1 cellular context compared by ENCODE assay signal in genomic region chr19:17215125-17215971, GRCh38.
A peak's percentile ranks its signal among the peaks of the same experiment; 100 is the strongest.
TF ChIP-seq lines count a peak whose summit lies in the region.

A gene with protein sequence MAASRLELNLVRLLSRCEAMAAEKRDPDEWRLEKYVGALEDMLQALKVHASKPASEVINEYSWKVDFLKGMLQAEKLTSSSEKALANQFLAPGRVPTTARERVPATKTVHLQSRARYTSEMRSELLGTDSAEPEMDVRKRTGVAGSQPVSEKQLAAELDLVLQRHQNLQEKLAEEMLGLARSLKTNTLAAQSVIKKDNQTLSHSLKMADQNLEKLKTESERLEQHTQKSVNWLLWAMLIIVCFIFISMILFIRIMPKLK (plus strand): TSS chr19:17215357. CDS start chr19:17215406, 49 bp downstream.

TF ChIP-seq in WTC11, 78 proteins besides CTCF, POLR2A, EP300 and RAD21 (continued from another document):
- TF ChIP-seq, protein P1, sequence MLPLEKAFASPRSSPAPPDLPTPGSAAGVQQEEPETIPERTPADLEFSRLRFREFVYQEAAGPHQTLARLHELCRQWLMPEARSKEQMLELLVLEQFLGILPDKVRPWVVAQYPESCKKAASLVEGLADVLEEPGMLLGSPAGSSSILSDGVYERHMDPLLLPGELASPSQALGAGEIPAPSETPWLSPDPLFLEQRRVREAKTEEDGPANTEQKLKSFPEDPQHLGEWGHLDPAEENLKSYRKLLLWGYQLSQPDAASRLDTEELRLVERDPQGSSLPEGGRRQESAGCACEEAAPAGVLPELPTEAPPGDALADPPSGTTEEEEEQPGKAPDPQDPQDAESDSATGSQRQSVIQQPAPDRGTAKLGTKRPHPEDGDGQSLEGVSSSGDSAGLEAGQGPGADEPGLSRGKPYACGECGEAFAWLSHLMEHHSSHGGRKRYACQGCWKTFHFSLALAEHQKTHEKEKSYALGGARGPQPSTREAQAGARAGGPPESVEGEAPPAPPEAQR (CRISPR knock-in tag; IDR thresholded peaks at IDR 0.05), result no peak
- TF ChIP-seq ZNF317 (CRISPR knock-in tag; IDR thresholded peaks at IDR 0.05; ENCODE audit: borderline replicate concordance, low read depth) (no peak), NFATC4 (CRISPR knock-in tag; IDR thresholded peaks at IDR 0.05) (peak; percentile 62; the same call in 1 of the 2 replicates), TP53 (CRISPR knock-in tag; IDR thresholded peaks at IDR 0.05) (no peak), GRHL2 (CRISPR knock-in tag; IDR thresholded peaks at IDR 0.05; ENCODE audit: insufficient replicate concordance, severe bottlenecking) (no peak), ATF1 (CRISPR knock-in tag; IDR thresholded peaks at IDR 0.05) (no peak), HMGA2 (CRISPR knock-in tag; IDR thresholded peaks at IDR 0.05) (no peak), NR2C2 (CRISPR knock-in tag; IDR thresholded peaks at IDR 0.05) (no peak), EMX1 (CRISPR knock-in tag; IDR thresholded peaks at IDR 0.05) (no peak), CREB1 (CRISPR knock-in tag; IDR thresholded peaks at IDR 0.05) (no peak), ZNF121 (CRISPR knock-in tag; IDR thresholded peaks at IDR 0.05) (no peak), ATF2 (CRISPR knock-in tag; IDR thresholded peaks at IDR 0.05; ENCODE audit: borderline replicate concordance, low read depth) (no peak), NR1H2 (CRISPR knock-in tag; IDR thresholded peaks at IDR 0.05) (no peak), FOXK1 (CRISPR knock-in tag; IDR thresholded peaks at IDR 0.05) (peak; percentile 97), ZBTB43 (CRISPR knock-in tag; IDR thresholded peaks at IDR 0.05) (no peak), ERG (CRISPR knock-in tag; IDR thresholded peaks at IDR 0.05) (no peak), PRRX2 (CRISPR knock-in tag; IDR thresholded peaks at IDR 0.05) (no peak)
- TF ChIP-seq, protein P2, sequence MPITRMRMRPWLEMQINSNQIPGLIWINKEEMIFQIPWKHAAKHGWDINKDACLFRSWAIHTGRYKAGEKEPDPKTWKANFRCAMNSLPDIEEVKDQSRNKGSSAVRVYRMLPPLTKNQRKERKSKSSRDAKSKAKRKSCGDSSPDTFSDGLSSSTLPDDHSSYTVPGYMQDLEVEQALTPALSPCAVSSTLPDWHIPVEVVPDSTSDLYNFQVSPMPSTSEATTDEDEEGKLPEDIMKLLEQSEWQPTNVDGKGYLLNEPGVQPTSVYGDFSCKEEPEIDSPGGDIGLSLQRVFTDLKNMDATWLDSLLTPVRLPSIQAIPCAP (CRISPR knock-in tag; IDR thresholded peaks at IDR 0.05), result no peak
- TF ChIP-seq, protein P3, sequence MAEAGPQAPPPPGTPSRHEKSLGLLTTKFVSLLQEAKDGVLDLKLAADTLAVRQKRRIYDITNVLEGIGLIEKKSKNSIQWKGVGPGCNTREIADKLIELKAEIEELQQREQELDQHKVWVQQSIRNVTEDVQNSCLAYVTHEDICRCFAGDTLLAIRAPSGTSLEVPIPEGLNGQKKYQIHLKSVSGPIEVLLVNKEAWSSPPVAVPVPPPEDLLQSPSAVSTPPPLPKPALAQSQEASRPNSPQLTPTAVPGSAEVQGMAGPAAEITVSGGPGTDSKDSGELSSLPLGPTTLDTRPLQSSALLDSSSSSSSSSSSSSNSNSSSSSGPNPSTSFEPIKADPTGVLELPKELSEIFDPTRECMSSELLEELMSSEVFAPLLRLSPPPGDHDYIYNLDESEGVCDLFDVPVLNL (CRISPR knock-in tag; IDR thresholded peaks at IDR 0.05; ENCODE audit: borderline replicate concordance, low read depth), result no peak
- TF ChIP-seq, protein P4, sequence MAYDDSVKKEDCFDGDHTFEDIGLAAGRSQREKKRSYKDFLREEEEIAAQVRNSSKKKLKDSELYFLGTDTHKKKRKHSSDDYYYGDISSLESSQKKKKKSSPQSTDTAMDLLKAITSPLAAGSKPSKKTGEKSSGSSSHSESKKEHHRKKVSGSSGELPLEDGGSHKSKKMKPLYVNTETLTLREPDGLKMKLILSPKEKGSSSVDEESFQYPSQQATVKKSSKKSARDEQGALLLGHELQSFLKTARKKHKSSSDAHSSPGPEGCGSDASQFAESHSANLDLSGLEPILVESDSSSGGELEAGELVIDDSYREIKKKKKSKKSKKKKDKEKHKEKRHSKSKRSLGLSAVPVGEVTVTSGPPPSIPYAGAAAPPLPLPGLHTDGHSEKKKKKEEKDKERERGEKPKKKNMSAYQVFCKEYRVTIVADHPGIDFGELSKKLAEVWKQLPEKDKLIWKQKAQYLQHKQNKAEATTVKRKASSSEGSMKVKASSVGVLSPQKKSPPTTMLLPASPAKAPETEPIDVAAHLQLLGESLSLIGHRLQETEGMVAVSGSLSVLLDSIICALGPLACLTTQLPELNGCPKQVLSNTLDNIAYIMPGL (CRISPR knock-in tag; IDR thresholded peaks at IDR 0.05), result no peak
